16 cellular contexts compared by ENCODE assay signal in genomic region chr10:79219276-79219957, GRCh38.
DNase-seq lines count a peak whose midpoint lies in the region; ATAC-seq and TF ChIP-seq lines count a peak whose summit lies in the region.
"Had no signal": no experiment of that assay in that cellular context is flagged by ENCODE, and none has a peak within 500 bp of the region (broad histone marks: within the 10 kb centered on the region; RNA-seq: fewer than 3 reads in every experiment).

No MANE protein-coding gene starts in this region.

- ATAC-seq in activated CD4-positive, CD25-positive, alpha-beta regulatory T cell treated with anti-CD3 and anti-CD28 coated beads, Interleukin-2, amount 50 U/mL, for 24 hours = no peak
- ATAC-seq: activated T-cell treated with anti-CD3 and anti-CD28 coated beads, Interleukin-2, amount 50 U/mL, for 72 hours; natural killer cell treated with Interleukin-12 subunit alpha and Interleukin-12 subunit beta and Interleukin-15 and Interleukin-18, amount 100 ng/mL, for 72 hours had no signal

- intact Hi-C loops in thyroid gland (cut with DNase I) = no loop called here
- intact Hi-C loops in posterior vena cava (cut with DNase I) = no loop called here

- TF ChIP-seq POLR2A in thyroid gland (IDR thresholded peaks at IDR 0.05) = no peak

- no peaks in the 10 kb centered on the region for H3K27me3 ChIP-seq in thyroid gland
- H3K27me3 ChIP-seq: SJCRH30 had no signal

- DNase-seq in NCI-H2196 (lab: John Stamatoyannopoulos, UW; ENCODE audit: unreplicated experiment) (peak; percentile 3), NCI-H2196 treated with DMSO at 0.1 percent for 48 hours (lab: John Stamatoyannopoulos, UW; ENCODE audit: unreplicated experiment) (no peak), fibroblast of gingiva (ENCODE audit: low read depth) (peak; percentile 41), thyroid gland (no peak), NOMO-1 treated with dmso at 0.1 percent for 144 hours (lab: John Stamatoyannopoulos, UW; ENCODE audit: unreplicated experiment) (no peak), posterior vena cava (ENCODE audit: low spot score) (no peak)
- DNase-seq: 8988T; activated CD4-positive, alpha-beta memory T cell treated with anti-CD3 and anti-CD28 coated beads, Interleukin-2, amount 10 ng/mL, durations not matched to agents 7 days and 5 days; activated T-cell treated with anti-CD3 and anti-CD28 coated beads, Interleukin-2, amount 50 U/mL, for 72 hours; CD4-positive, alpha-beta memory T cell; SJCRH30; stimulated activated naive CD4-positive, alpha-beta T cell had no signal

- no peak for TF ChIP-seq CTCF in thyroid gland (IDR thresholded peaks at IDR 0.05)

- H3K36me3 ChIP-seq in mesodermal cell (ENCODE audit: control insufficient read depth, insufficient read depth, low read length) (peaks cover 61% of the 10 kb centered on the region), thyroid gland (peaks cover 27 to 38% of the 10 kb centered on the region in 2 donors)

- H3K4me1 ChIP-seq in mesodermal cell (ENCODE audit: control insufficient read depth, insufficient read depth, low read length, poor library complexity, severe bottlenecking) (peaks cover 30% of the 10 kb centered on the region), thyroid gland (peaks cover 54 to 56% of the 10 kb centered on the region in 2 donors)
- H3K4me1 ChIP-seq: SJCRH30 had no signal

- H3K9me3 ChIP-seq in mesodermal cell (ENCODE audit: control insufficient read depth, low read length) = no peaks in the 10 kb centered on the region
- H3K9me3 ChIP-seq in thyroid gland = no peaks in the 10 kb centered on the region
- H3K9me3 ChIP-seq: SJCRH30 had no signal

- H3K27ac ChIP-seq in mesodermal cell (ENCODE audit: low read depth, low read length, severe bottlenecking) (peak overlapping the region; percentile 97), thyroid gland (peak overlapping the region in 2 of 3 donors; percentile 78 to 86)
- H3K27ac ChIP-seq: epithelial cell of prostate, SJCRH30 had no signal

- WGBS in mesodermal cell (ENCODE audit: insufficient coverage in 2 of 2), 2 experiments = 98 to 100% methylated on average over 3 of the region's 4 CpGs
- WGBS in thyroid gland, 2 donors = 87 to 91% methylated on average over 4 of the region's 4 CpGs

- no peak overlapping the region for H3K4me3 ChIP-seq in mesodermal cell (ENCODE audit: extremely low read depth, insufficient read depth, low read length, poor library complexity, severe bottlenecking)
- H3K4me3 ChIP-seq in thyroid gland (replicated peaks in 1 of 3) = no peak overlapping the region
- H3K4me3 ChIP-seq: SJCRH30 had no signal

Comparison
In these comparisons a context has a peak if more than half of its experiments do, and no peak if none do; other contexts are left out.
1. DNase-seq: peak in NCI-H2196 (single experiment) and fibroblast of gingiva (single experiment); none in NCI-H2196 treated with DMSO at 0.1 percent for 48 hours (single experiment), thyroid gland (0 of 2), NOMO-1 treated with dmso at 0.1 percent for 144 hours (single experiment) and posterior vena cava (single experiment).